ENCODE assay signal across 7 cellular contexts in genomic region chr3:60972599-60972998, GRCh38.
"Had no signal": no experiment of that assay in that cellular context is flagged by ENCODE, and none has a peak within 500 bp of the region (broad histone marks: within the 10 kb centered on the region; RNA-seq: fewer than 3 reads in every experiment).

No MANE protein-coding gene starts in this region.

- ATAC-seq: HepG2, K562 had no signal

- H3K27ac ChIP-seq: HL-60 had no signal

- H3K36me3 Mint-ChIP-seq: IgD-negative memory B cell had no signal

- H3K4me3 ChIP-seq: K562 had no signal

- H3K27me3 Mint-ChIP-seq: IgD-negative memory B cell had no signal

- H3K4me1 Mint-ChIP-seq: IgD-negative memory B cell had no signal

- H3K27ac Mint-ChIP-seq: IgD-negative memory B cell had no signal

- DNase-seq: IMR-90, KBM-7, KG1 had no signal
